9 cellular contexts compared by ENCODE assay signal in genomic region chr2:216113572-216113971, GRCh38. TPM values are rescaled to one million over a fixed set of nuclear protein-coding genes. Genes with fewer than 3 reads are reported as not detected.
DNase-seq lines count a peak whose midpoint lies in the region; ATAC-seq and TF ChIP-seq lines count a peak whose summit lies in the region.
"Had no signal": no experiment of that assay in that cellular context is flagged by ENCODE, and none has a peak within 500 bp of the region (broad histone marks: within the 10 kb centered on the region; RNA-seq: fewer than 3 reads in every experiment).

No MANE protein-coding gene starts in this region.

- intact Hi-C loops in mucosa of descending colon (cut with DNase I, micrococcal nuclease) (no loop called here), posterior cingulate gyrus (cut with DNase I) (loop anchor here (5.0 to 10.0 kb wide), 2 partner anchors 299 to 381 kb away; partner anchors contain the start of genes RPL37A and SMARCAL1)

- no peaks in the 10 kb centered on the region for H3K9me3 ChIP-seq in mucosa of descending colon
- H3K9me3 ChIP-seq: thyroid gland had no signal

- H3K4me1 Mint-ChIP-seq in activated naive CD8-positive, alpha-beta T cell treated with anti-CD3 and anti-CD28 coated beads, Interleukin-2, amount 50 U/mL, for 24 hours, result peaks cover 94% of the 10 kb centered on the region

- TF ChIP-seq CTCF in GM10248 (IDR thresholded peaks at IDR 0.05; ENCODE audit: control extremely low read depth, extremely low read depth, low read depth, missing control alignments) (no peak), mucosa of descending colon (IDR thresholded peaks at IDR 0.05) (no peak)

- peak overlapping the region; percentile 100 for H3K4me3 Mint-ChIP-seq in activated naive CD8-positive, alpha-beta T cell treated with anti-CD3 and anti-CD28 coated beads, Interleukin-2, amount 50 U/mL, for 24 hours

- no peaks in the 10 kb centered on the region for H3K9me3 Mint-ChIP-seq in activated naive CD8-positive, alpha-beta T cell treated with anti-CD3 and anti-CD28 coated beads, Interleukin-2, amount 50 U/mL, for 24 hours

- DNase-seq in GM10248 (ENCODE audit: extremely low spot score) (peak; percentile 39), mucosa of descending colon (no peak), posterior cingulate gyrus (no peak), cortex of kidney (lab: John Stamatoyannopoulos, UW) (no peak), NCI-H748 (lab: John Stamatoyannopoulos, UW; ENCODE audit: unreplicated experiment) (no peak)
- DNase-seq in activated naive CD8-positive, alpha-beta T cell treated with anti-CD3 and anti-CD28 coated beads, Interleukin-2, amount 50 U/mL, for 24 hours, result peak; percentile 21
- DNase-seq: thyroid gland had no signal

- peaks cover 86% of the 10 kb centered on the region for H3K36me3 Mint-ChIP-seq in activated naive CD8-positive, alpha-beta T cell treated with anti-CD3 and anti-CD28 coated beads, Interleukin-2, amount 50 U/mL, for 24 hours (ENCODE audit: low read depth)

- CTCF ChIA-PET in GM10248 (lab: Yijun Ruan, JAX), result interaction anchor here (0.9 to 5.4 kb wide), 22 partner anchors 9 to 406 kb away, joined by 3 to 32 read pairs (median 4); no protein-coding TSS in a partner anchor

- peak; percentile 77 for ATAC-seq in GM19438 (IDR thresholded peaks at IDR 0.05; ENCODE audit: low read depth, unreplicated experiment)
- peak; percentile 66 for ATAC-seq in HG03159 (IDR thresholded peaks at IDR 0.05; ENCODE audit: unreplicated experiment)
- ATAC-seq in activated naive CD8-positive, alpha-beta T cell treated with anti-CD3 and anti-CD28 coated beads, Interleukin-2, amount 50 U/mL, for 24 hours, result peak; percentile 29
- ATAC-seq in mucosa of descending colon, result no peak

- H3K36me3 ChIP-seq in mucosa of descending colon (ENCODE audit: low read depth), result peaks cover 4% of the 10 kb centered on the region

- H3K4me3 ChIP-seq in mucosa of descending colon, result no peak overlapping the region
- H3K4me3 ChIP-seq: thyroid gland had no signal

- peaks cover 5% of the 10 kb centered on the region for H3K27me3 Mint-ChIP-seq in activated naive CD8-positive, alpha-beta T cell treated with anti-CD3 and anti-CD28 coated beads, Interleukin-2, amount 50 U/mL, for 24 hours

- peak overlapping the region; percentile 99 for H3K27ac Mint-ChIP-seq in activated naive CD8-positive, alpha-beta T cell treated with anti-CD3 and anti-CD28 coated beads, Interleukin-2, amount 50 U/mL, for 24 hours

- peaks cover 19% of the 10 kb centered on the region for H3K4me1 ChIP-seq in mucosa of descending colon (ENCODE audit: low read depth)

- POLR2A ChIA-PET in GM10248 (lab: Yijun Ruan, JAX), result interaction anchor here (1.2 to 1.5 kb wide), 2 partner anchors 10 to 96 kb away, joined by 3 to 4 read pairs; no protein-coding TSS in a partner anchor

RNA-seq across cellular contexts. Expression of gene XRCC5, which starts 4.4 kb away (rescaled TPM):
- total RNA-seq in mucosa of descending colon, result 100 to 1,000 TPM; 169 to 207 (median 175) TPM

RNA-seq across cellular contexts. Expression of gene TMEM169, which starts 31.9 kb away (rescaled TPM):
- total RNA-seq in mucosa of descending colon, result under 1 TPM; 0.29 to 0.76 (median 0.39) TPM

RNA-seq across cellular contexts. Expression of gene PECR, which starts 32.0 kb away (rescaled TPM):
- 10 to 100 TPM; 19.6 to 31.8 (median 28.8) TPM for total RNA-seq in mucosa of descending colon

Comparison
In these comparisons a context has a peak if more than half of its experiments do, and no peak if none do; other contexts are left out.
1. DNase-seq: peak in GM10248 (single experiment) and activated naive CD8-positive, alpha-beta T cell treated with anti-CD3 and anti-CD28 coated beads, Interleukin-2, amount 50 U/mL, for 24 hours (single experiment); none in mucosa of descending colon (0 of 3), posterior cingulate gyrus (0 of 10), cortex of kidney (single experiment) and NCI-H748 (single experiment).